8 cellular contexts compared by ENCODE assay signal in genomic region chr5:127757576-127757975, GRCh38. TPM values are rescaled to one million over a fixed set of nuclear protein-coding genes. Genes with fewer than 3 reads are reported as not detected.
A peak's percentile ranks its signal among the peaks of the same experiment; 100 is the strongest.
DNase-seq lines count a peak whose midpoint lies in the region; ATAC-seq and TF ChIP-seq lines count a peak whose summit lies in the region.

No MANE protein-coding gene starts in this region.

- H3K27me3 ChIP-seq in right lobe of liver, result no peaks in the 10 kb centered on the region

- no peak overlapping the region for H3K27ac ChIP-seq in right lobe of liver

- DNase-seq in AG10803 (ENCODE audit: low read depth) (peak; percentile 66), NCI-H460 (ENCODE audit: extremely low read depth, low read depth) (peak; percentile 42), right lobe of liver (no peak), NCI-H2029 treated with DMSO at 0.1 percent for 48 hours (lab: John Stamatoyannopoulos, UW) (no peak)
- peak; percentile 17 for DNase-seq in central memory CD4-positive, alpha-beta T cell

- ATAC-seq in HG02610 (IDR thresholded peaks at IDR 0.05; ENCODE audit: unreplicated experiment) (peak; percentile 80), right lobe of liver (peak; percentile 50 to 74 (median 64)), HG03025 (IDR thresholded peaks at IDR 0.05; ENCODE audit: low FRiP score, unreplicated experiment) (no peak)

- TF ChIP-seq POLR2A in right lobe of liver (IDR thresholded peaks at IDR 0.05), result no peak

- peak; percentile 60 for TF ChIP-seq CTCF in AG10803 (conservative IDR thresholded peaks at IDR 0.05; ENCODE audit: low read length)
- TF ChIP-seq CTCF in GM12873 (IDR thresholded peaks at IDR 0.05; ENCODE audit: insufficient read depth, low read depth, low read length, missing control alignments), result peak; percentile 37
- TF ChIP-seq CTCF in right lobe of liver (IDR thresholded peaks at IDR 0.05), result peak; percentile 30 to 36 (median 32)

- no peaks in the 10 kb centered on the region for H3K36me3 ChIP-seq in right lobe of liver

- intact Hi-C loops in right lobe of liver (cut with DNase I), result no loop called here

- H3K4me3 ChIP-seq in AG10803 (ENCODE audit: low read length) (no peak overlapping the region), right lobe of liver (no peak overlapping the region)

- 33% methylated on average over 1 of the region's 1 CpG for WGBS in right lobe of liver (ENCODE audit: insufficient coverage, low coverage, low lambda C conversion rate, missing lambda C conversion rate)

- no peaks in the 10 kb centered on the region for H3K9me3 ChIP-seq in right lobe of liver

- H3K4me1 ChIP-seq in right lobe of liver, result no peaks in the 10 kb centered on the region

RNA-seq across cellular contexts. Expression of gene CCDC192, which starts 54.4 kb away (rescaled TPM):
- total RNA-seq in NCI-H460 (2014; rRNA removed; shearing (Covaris generic)), result not detected in 2 replicates
- not detected in 2 replicates for polyA plus RNA-seq in NCI-H460 (2014; cell fraction: nucleus; rRNA removed)
- not detected for total RNA-seq in right lobe of liver

Comparison
In these comparisons a context has a peak if more than half of its experiments do, and no peak if none do; other contexts are left out.
1. DNase-seq: peak in AG10803 (single experiment), NCI-H460 (single experiment) and central memory CD4-positive, alpha-beta T cell (single experiment); none in right lobe of liver (0 of 3) and NCI-H2029 treated with DMSO at 0.1 percent for 48 hours (single experiment).
2. Peak in every context shown above with its lines, with median percentiles within 50 percentile points of each other: CTCF ChIP-seq.